Comparison of ENCODE assay signal across 8 cellular contexts in the genomic region with DNA sequence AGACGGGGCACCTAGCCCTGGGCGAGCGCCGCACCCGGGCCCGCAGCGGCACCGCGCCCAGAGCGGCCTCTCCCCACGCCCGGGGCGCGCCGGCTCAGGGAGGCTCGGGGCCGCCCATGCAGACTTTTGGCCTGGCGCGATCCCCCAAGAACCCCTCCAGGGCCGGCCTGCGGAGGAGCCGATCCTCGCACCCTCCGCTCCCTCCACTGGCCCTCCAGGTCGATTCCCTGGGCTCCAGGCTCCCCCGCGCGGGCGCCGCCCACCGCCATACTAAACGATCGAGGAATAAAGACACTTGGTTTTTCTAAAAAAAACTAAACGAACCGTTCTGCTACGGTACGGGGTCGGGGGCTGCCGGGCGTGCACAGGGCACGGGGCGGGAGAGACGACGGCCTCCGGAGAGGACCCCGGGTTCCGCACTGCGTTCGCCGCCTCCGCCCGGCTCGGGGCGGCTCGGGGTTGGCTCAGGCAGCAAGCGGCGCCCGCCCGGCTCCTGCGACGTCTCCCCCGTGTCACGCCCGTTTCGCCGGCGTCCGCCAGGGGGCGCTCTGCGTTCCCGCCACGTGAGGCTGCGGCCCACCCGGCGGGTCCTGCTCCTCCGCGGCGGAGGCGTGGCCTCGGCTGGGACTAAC. TPM values are rescaled to one million over a fixed set of nuclear protein-coding genes. Genes with fewer than 3 reads are reported as not detected.
DNase-seq lines count a peak whose midpoint lies in the region; ATAC-seq and TF ChIP-seq lines count a peak whose summit lies in the region.

No MANE protein-coding gene starts in this region.

- H3K4me2 ChIP-seq in BLaER1 treated with 17β-estradiol and CSF1 and Interleukin-3, amounts not matched to agents 10 nM and 100 nM: peak overlapping the region; percentile 88 to 100 (median 98)

- TF ChIP-seq CTCF in colonic mucosa (IDR thresholded peaks at IDR 0.05): peak; percentile 84

- H3K36me3 ChIP-seq in BLaER1 treated with 17β-estradiol and CSF1 and Interleukin-3, amounts not matched to agents 10 nM and 100 nM: peaks cover 24 to 39% (median 31%) of the 10 kb centered on the region in 11 experiments
- no peaks in the 10 kb centered on the region for H3K36me3 ChIP-seq in colonic mucosa

- intact Hi-C loops in colonic mucosa (cut with DNase I): loop anchor here (10.0 kb wide), 1 partner anchor 51 kb away; a partner anchor contains a TSS

- H4K20me1 ChIP-seq in BLaER1 treated with 17β-estradiol and CSF1 and Interleukin-3, amounts not matched to agents 10 nM and 100 nM: peaks cover 0 to 57% (median 27%) of the 10 kb centered on the region in 11 experiments; a peak in 13 of 22 replicates

- peak; percentile 91 for DNase-seq in GM19240 (ENCODE audit: insufficient read length, low spot score)
- peak; percentile 90 for DNase-seq in NCI-H510A treated with DMSO at 0.1 percent for 48 hours (lab: John Stamatoyannopoulos, UW)
- DNase-seq in activated CD4-positive, alpha-beta T cell treated with anti-CD3 and anti-CD28 coated beads for 48 hours: peak; percentile 98
- DNase-seq in colonic mucosa: peak; percentile 96
- DNase-seq in left kidney (ENCODE audit: low read depth, low spot score): peak; percentile 98
- peak; percentile 97 for DNase-seq in stimulated activated CD4-positive, alpha-beta T cell treated with anti-CD3 and anti-CD28 coated beads, Interleukin-1b, Interleukin-23, amount 100 ng/mL, for 48 hours

- peaks cover 52 to 93% (median 82%) of the 10 kb centered on the region in 10 experiments for H3K4me1 ChIP-seq in BLaER1 treated with 17β-estradiol and CSF1 and Interleukin-3, amounts not matched to agents 10 nM and 100 nM
- H3K4me1 ChIP-seq in colonic mucosa: peaks cover 15% of the 10 kb centered on the region

- H3K27me3 ChIP-seq in BLaER1 treated with 17β-estradiol and CSF1 and Interleukin-3, amounts not matched to agents 10 nM and 100 nM: no peaks in the 10 kb centered on the region
- H3K27me3 ChIP-seq in colonic mucosa: no peaks in the 10 kb centered on the region

- ATAC-seq in HG03442 (IDR thresholded peaks at IDR 0.05; ENCODE audit: unreplicated experiment): peak; percentile 79

- H3K9ac ChIP-seq in BLaER1 treated with 17β-estradiol and CSF1 and Interleukin-3, amounts not matched to agents 10 nM and 100 nM: peak overlapping the region; percentile 71 to 89 (median 81)
- H3K9ac ChIP-seq in colonic mucosa (ENCODE audit: low read depth in 2 of 2, low read length in 2 of 2): peak overlapping the region; percentile 77 to 84

- peak overlapping the region; percentile 67 to 82 (median 76) for H3K27ac ChIP-seq in BLaER1 treated with 17β-estradiol and CSF1 and Interleukin-3, amounts not matched to agents 10 nM and 100 nM
- H3K27ac ChIP-seq in colonic mucosa: peak overlapping the region; percentile 91

- H3K9me3 ChIP-seq in BLaER1 treated with 17β-estradiol and CSF1 and Interleukin-3, amounts not matched to agents 10 nM and 100 nM (replicated peaks in 1 of 11): no peaks in the 10 kb centered on the region
- H3K9me3 ChIP-seq in colonic mucosa: no peaks in the 10 kb centered on the region

- peak overlapping the region; percentile 60 to 73 (median 64) for H3K4me3 ChIP-seq in BLaER1 treated with 17β-estradiol and CSF1 and Interleukin-3, amounts not matched to agents 10 nM and 100 nM
- H3K4me3 ChIP-seq in colonic mucosa: peak overlapping the region; percentile 75

RNA-seq across cellular contexts. Expression of a gene that starts 0.4 kb away (rescaled TPM):
- 10 to 100 TPM in 1 of 2 donors, 1 to 10 TPM in 1; 8.9 to 20.3 TPM for total RNA-seq in colonic mucosa

RNA-seq across cellular contexts. Expression of a gene that starts 7.8 kb away (rescaled TPM):
- 10 to 100 TPM; 20.2 to 43.0 TPM for total RNA-seq in colonic mucosa

RNA-seq across cellular contexts. Expression of a gene that starts 14.8 kb away (rescaled TPM):
- total RNA-seq in colonic mucosa: 100 to 1,000 TPM; 272 to 331 TPM

RNA-seq across cellular contexts. Expression of a gene that starts 32.7 kb away (rescaled TPM):
- total RNA-seq in colonic mucosa: 1 to 10 TPM; 1.3 to 3.1 TPM

RNA-seq across cellular contexts. Expression of a gene that starts 34.7 kb away (rescaled TPM):
- 10 to 100 TPM; 15.1 to 16.8 TPM for total RNA-seq in colonic mucosa

Comparison
In these comparisons a context has a peak if more than half of its experiments do, and no peak if none do; other contexts are left out.
1. Peak in every context shown above with its lines: DNase-seq, ATAC-seq, H3K4me3 ChIP-seq and H3K27ac ChIP-seq.